ENCODE assay signal across 8 cellular contexts in genomic region chr5:79774171-79774854, GRCh38.
A peak's percentile ranks its signal among the peaks of the same experiment; 100 is the strongest.
DNase-seq lines count a peak whose midpoint lies in the region; ATAC-seq and TF ChIP-seq lines count a peak whose summit lies in the region.

No MANE protein-coding gene starts in this region.

- H3K27me3 ChIP-seq in vagina: no peaks in the 10 kb centered on the region

- peak; percentile 29; the same call in 1 of the 2 replicates for TF ChIP-seq CTCF in HEK293 (tag by site-specific recombination; IDR thresholded peaks at IDR 0.05)
- no peak for TF ChIP-seq CTCF in vagina (IDR thresholded peaks at IDR 0.05)

- H3K27ac ChIP-seq in HEK293 (ENCODE audit: extremely low read depth, low read depth, low read length) (no peak overlapping the region), vagina (no peak overlapping the region)

- CTCF ChIA-PET in HEK293 (lab: Yijun Ruan, JAX): interaction anchor here (0.5 to 1.9 kb wide), 12 partner anchors 13 to 635 kb away, joined by 3 to 8 read pairs (median 4); no protein-coding TSS in a partner anchor

- POLR2A ChIA-PET in HEK293 (lab: Yijun Ruan, JAX): interaction anchor here (0.6 kb wide), 2 partner anchors 116 to 253 kb away, joined by 3 read pairs; no protein-coding TSS in a partner anchor

- in situ Hi-C loops in Caki2 (cut with HindIII; ENCODE audit: low pct_unique_long_range_greater_than_20kb, low sequenced_read_pairs): no loop called here

- H3K4me1 ChIP-seq in HEK293 (ENCODE audit: control insufficient read depth, insufficient read depth, low read length) (no peaks in the 10 kb centered on the region), vagina (no peaks in the 10 kb centered on the region)

- ATAC-seq in GM18517 (IDR thresholded peaks at IDR 0.05; ENCODE audit: unreplicated experiment): no peak

- no peak for TF ChIP-seq POLR2A in vagina (IDR thresholded peaks at IDR 0.05)

- H3K4me3 ChIP-seq in HEK293 (ENCODE audit: low read depth, low read length) (no peak overlapping the region), vagina (no peak overlapping the region)

- intact Hi-C loops in vagina (cut with DNase I): no loop called here

- H3K9me3 ChIP-seq in HEK293 (ENCODE audit: control insufficient read depth, insufficient read depth, low read depth, low read length) (no peaks in the 10 kb centered on the region), vagina (no peaks in the 10 kb centered on the region)

- H3K36me3 ChIP-seq in HEK293 (ENCODE audit: control insufficient read depth in 2 of 2, insufficient read depth in 1 of 2, low read length in 2 of 2) (no peaks in the 10 kb centered on the region), vagina (peaks cover 0 to 4% of the 10 kb centered on the region in 2 donors)

- DNase-seq in Caki2 (ENCODE audit: low read depth) (peak; percentile 21), islet precursor cell (peak; percentile 84), NCI-H345 treated with DMSO at 0.1 percent for 48 hours (lab: John Stamatoyannopoulos, UW; ENCODE audit: unreplicated experiment) (no peak), NK-92 (lab: John Stamatoyannopoulos, UW; ENCODE audit: unreplicated experiment) (no peak), vagina (ENCODE audit: extremely low spot score in 2 of 2) (no peak)
- DNase-seq in activated T-cell treated with anti-CD3 and anti-CD28 coated beads, Interleukin-2, amount 50 U/mL, for 48 hours: peak; percentile 22 to 31

TF ChIP-seq in HEK293, 187 proteins besides CTCF, POLR2A, EP300 and RAD21:
- TF ChIP-seq ZNF366 (tag by site-specific recombination; conservative IDR thresholded peaks at IDR 0.05) (no peak), EGR2 (tag by site-specific recombination; IDR thresholded peaks at IDR 0.05; ENCODE audit: low read depth) (peak; percentile 90), PRDM1 (tag by site-specific recombination; IDR thresholded peaks at IDR 0.05) (no peak), ZFHX2 (tag by site-specific recombination; conservative IDR thresholded peaks at IDR 0.05) (peak; percentile 94), ZNF654 (tag by site-specific recombination; IDR thresholded peaks at IDR 0.05; ENCODE audit: low read depth) (peak; percentile 18; the same call in 1 of the 2 replicates)

Comparison
In these comparisons a context has a peak if more than half of its experiments do, and no peak if none do; other contexts are left out.
1. DNase-seq: peak in Caki2 (single experiment), activated T-cell treated with anti-CD3 and anti-CD28 coated beads, Interleukin-2, amount 50 U/mL, for 48 hours (2 of 2) and islet precursor cell (single experiment); none in NCI-H345 treated with DMSO at 0.1 percent for 48 hours (single experiment), NK-92 (single experiment) and vagina (0 of 2).